Comparison of ENCODE assay signal across 30 cellular contexts in genomic region chr1:33273961-33274371, GRCh38. TPM values are rescaled to one million over a fixed set of nuclear protein-coding genes. Genes with fewer than 3 reads are reported as not detected.
DNase-seq lines count a peak whose midpoint lies in the region; ATAC-seq and TF ChIP-seq lines count a peak whose summit lies in the region.
"Had no signal": no experiment of that assay in that cellular context is flagged by ENCODE, and none has a peak within 500 bp of the region (broad histone marks: within the 10 kb centered on the region; RNA-seq: fewer than 3 reads in every experiment).

No MANE protein-coding gene starts in this region.

- 56% methylated on average over 7 of the region's 7 CpGs for WGBS in mammary epithelial cell (ENCODE audit: low coverage, missing lambda C conversion rate)

- no peaks in the 10 kb centered on the region for H3K27me3 ChIP-seq in mammary epithelial cell (ENCODE audit: insufficient read depth, low read length)
- no peaks in the 10 kb centered on the region for H3K27me3 ChIP-seq in ascending aorta
- H3K27me3 ChIP-seq: left lung had no signal

- H3K4me1 Mint-ChIP-seq in MCF 10A (ENCODE audit: insufficient read depth, unreplicated experiment), result no peaks in the 10 kb centered on the region

- POLR2A ChIA-PET in MCF 10A (lab: Yijun Ruan, JAX), result interaction anchor here (0.7 kb wide), 1 partner anchor 45 kb away, joined by 3 read pairs; no protein-coding TSS in a partner anchor

- H2AFZ ChIP-seq in mammary epithelial cell (ENCODE audit: low read depth, low read length), result no peak overlapping the region

- BruUV-seq in mammary epithelial cell (replicated peaks; lab: Mats Ljungman, UMichigan) (no TSS peak), MCF 10A (replicated peaks; lab: Mats Ljungman, UMichigan) (no TSS peak)

- no peaks in the 10 kb centered on the region for H3K79me2 ChIP-seq in mammary epithelial cell (ENCODE audit: insufficient read depth, low read length)

- H3K36me3 Mint-ChIP-seq in MCF 10A (ENCODE audit: insufficient read depth, unreplicated experiment), result peaks cover 15% of the 10 kb centered on the region

- H3K4me2 ChIP-seq in mammary epithelial cell (ENCODE audit: insufficient read depth, low read depth, low read length), result no peak overlapping the region

- no peaks in the 10 kb centered on the region for H3K27me3 Mint-ChIP-seq in MCF 10A (ENCODE audit: insufficient read depth, unreplicated experiment)
- H3K27me3 Mint-ChIP-seq: naive B cell; stimulated activated naive CD8-positive, alpha-beta T cell treated with anti-CD3 and anti-CD28 coated beads, Interleukin-15, Interleukin-2, amounts not matched to agents 100 ng/mL and 50 ng/mL, for 24 hours had no signal

- H3K9me3 ChIP-seq in mammary epithelial cell (replicated peaks; ENCODE audit: insufficient read depth, low read length) (no peaks in the 10 kb centered on the region), ascending aorta (no peaks in the 10 kb centered on the region)
- H3K9me3 ChIP-seq: left lung, thoracic aorta had no signal

- in situ Hi-C loops in mammary epithelial cell (cut with MboI; ENCODE audit: low sequenced_read_pairs in 2 of 2), result no loop called here

- H3K27ac ChIP-seq in mammary epithelial cell (ENCODE audit: insufficient read depth, low read depth, low read length) (no peak overlapping the region), ascending aorta (peak overlapping the region; percentile 36 to 39)
- H3K27ac ChIP-seq: left lung had no signal

- H3K27ac Mint-ChIP-seq in MCF 10A (ENCODE audit: low read depth, unreplicated experiment), result no peak overlapping the region
- H3K27ac Mint-ChIP-seq: mesothelial cell of epicardium had no signal

- ATAC-seq in HG03521 (IDR thresholded peaks at IDR 0.05; ENCODE audit: unreplicated experiment), result no peak
- ATAC-seq: left lung had no signal

- H3K4me3 Mint-ChIP-seq in MCF 10A (ENCODE audit: unreplicated experiment), result no peak overlapping the region
- H3K4me3 Mint-ChIP-seq: mesothelial cell of epicardium; stimulated activated naive CD8-positive, alpha-beta T cell treated with anti-CD3 and anti-CD28 coated beads, Interleukin-15, Interleukin-2, amounts not matched to agents 100 ng/mL and 50 ng/mL, for 24 hours had no signal

- DNase-seq in mammary epithelial cell (peak; percentile 53), MCF 10A (ENCODE audit: unreplicated experiment) (no peak), ascending aorta (ENCODE audit: low spot score in 2 of 2) (no peak), mesenteric fat pad (ENCODE audit: low spot score) (peak; percentile 33), NCI-H187 (lab: John Stamatoyannopoulos, UW) (no peak), DMS53 (lab: John Stamatoyannopoulos, UW) (no peak), cortex of kidney (lab: John Stamatoyannopoulos, UW) (no peak)
- DNase-seq: activated CD4-positive, alpha-beta T cell treated with anti-CD3 and anti-CD28 coated beads for 4 hours; activated naive CD4-positive, alpha-beta T cell treated with anti-CD3 and anti-CD28 coated beads, Interleukin-2, amount 50 U/mL, for 16 hours; anterior cingulate cortex; dermis blood vessel endothelial cell; GF-D8; hypothalamus; Kasumi-1; left lung; naive B cell; NCI-H1048; NCI-H1694; NCI-H2171; NCI-H524 treated with DMSO at 0.1 percent for 48 hours; occipital lobe; SHP77 treated with DMSO at 0.1 percent for 48 hours had no signal

- CTCF ChIA-PET in mammary epithelial cell (lab: Charles Lee; ENCODE audit: low non-redundant PET) (no interaction called here), MCF 10A (lab: Yijun Ruan, JAX) (interaction anchor here (0.8 to 1.0 kb wide), 4 partner anchors 20 to 55 kb away, joined by 3 to 6 read pairs (median 5); no protein-coding TSS in a partner anchor)

- H3K4me1 ChIP-seq in mammary epithelial cell (ENCODE audit: insufficient read depth, low read length), result no peaks in the 10 kb centered on the region
- peaks cover 0 to 40% of the 10 kb centered on the region in 2 donors for H3K4me1 ChIP-seq in ascending aorta

- no peak for TF ChIP-seq CTCF in mammary epithelial cell (conservative IDR thresholded peaks at IDR 0.05 in 1 of 2, IDR thresholded peaks at IDR 0.05 in 1 of 2; ENCODE audit: extremely low read depth in 1 of 2, insufficient read depth in 1 of 2, low read depth in 1 of 2, low read length in 2 of 2)
- no peak for TF ChIP-seq CTCF in MCF 10A (IDR thresholded peaks at IDR 0.05; ENCODE audit: unreplicated experiment)
- TF ChIP-seq CTCF in ascending aorta (IDR thresholded peaks at IDR 0.05), result no peak

- H3K4me3 ChIP-seq in mammary epithelial cell (replicated peaks in 1 of 3; ENCODE audit: insufficient read depth in 1 of 3, low read depth in 2 of 3, low read length in 3 of 3) (no peak overlapping the region), ascending aorta (no peak overlapping the region)
- H3K4me3 ChIP-seq: left lung, thoracic aorta had no signal

- H3K36me3 ChIP-seq in mammary epithelial cell (ENCODE audit: insufficient read depth, low read length) (no peaks in the 10 kb centered on the region), ascending aorta (peaks cover 20 to 48% of the 10 kb centered on the region in 2 donors)

- no peaks in the 10 kb centered on the region for H3K9me3 Mint-ChIP-seq in MCF 10A (ENCODE audit: unreplicated experiment)
- H3K9me3 Mint-ChIP-seq: mesothelial cell of epicardium; naive B cell; stimulated activated naive CD8-positive, alpha-beta T cell treated with anti-CD3 and anti-CD28 coated beads, Interleukin-15, Interleukin-2, amounts not matched to agents 100 ng/mL and 50 ng/mL, for 24 hours had no signal

- dilution Hi-C loops in mammary epithelial cell (cut with HindIII; ENCODE audit: low sequenced_read_pairs), result loop anchor here (25.0 kb wide), 1 partner anchor 338 kb away; no protein-coding TSS in a partner anchor

- H4K20me1 ChIP-seq in mammary epithelial cell (ENCODE audit: insufficient read depth, low read length), result no peaks in the 10 kb centered on the region

- H3K9ac ChIP-seq in mammary epithelial cell (ENCODE audit: insufficient read depth, low read length), result no peak overlapping the region

- intact Hi-C loops in mammary epithelial cell (cut with micrococcal nuclease), result no loop called here
- intact Hi-C loops in MCF 10A (cut with micrococcal nuclease), result no loop called here
- intact Hi-C loops in ascending aorta (cut with DNase I), result no loop called here

RNA-seq across cellular contexts. Expression of gene ZNF362, which starts 17.7 kb away (rescaled TPM):
- 10 to 100 TPM in 1 of 2 donors, 1 to 10 TPM in 1; 8.5 to 12.4 TPM for total RNA-seq in mammary epithelial cell
- 5.3 TPM for polyA plus RNA-seq in mammary epithelial cell
- 5.8 TPM for polyA minus RNA-seq in mammary epithelial cell
- 14.8 and 15.8 TPM in 2 replicates for total RNA-seq in MCF 10A (2022)
- total RNA-seq in ascending aorta, result 34.4 TPM
- total RNA-seq in mesenteric fat pad, result 29.6 TPM

RNA-seq across cellular contexts. Expression of gene A3GALT2, which starts 46.9 kb away (rescaled TPM):
- total RNA-seq in mammary epithelial cell, result not detected
- not detected for polyA plus RNA-seq in mammary epithelial cell
- polyA minus RNA-seq in mammary epithelial cell, result not detected
- total RNA-seq in MCF 10A (2022), result 0.32 TPM in 1 of 2 replicates, not detected in the other
- not detected for total RNA-seq in ascending aorta
- total RNA-seq in mesenteric fat pad, result not detected
- total RNA-seq: cardiac septum, dermis blood vessel endothelial cell, fibroblast of lung, H7, left lung, occipital lobe, skeletal muscle tissue had no signal
- polyA plus RNA-seq: fibroblast of lung had no signal

Comparison
In these comparisons a context has a peak if more than half of its experiments do, and no peak if none do; other contexts are left out.
1. DNase-seq: peak in mammary epithelial cell (single experiment) and mesenteric fat pad (single experiment); none in MCF 10A (single experiment), ascending aorta (0 of 2), NCI-H187 (0 of 2), DMS53 (single experiment) and cortex of kidney (single experiment).